In genomic region chr19:43526884-43527859, GRCh38 we compare ENCODE assay signal across 1 cellular context.
TF ChIP-seq lines count a peak whose summit lies in the region.

TSS of gene ETHE1 (minus strand) at chr19:43527201. CDS start at chr19:43527177, 24 bp downstream.

TF ChIP-seq in HepG2, 621 proteins besides CTCF, POLR2A, EP300 and RAD21 (continued from another document and continues in another):
- TF ChIP-seq BRCA1 (CRISPR knock-in tag; IDR thresholded peaks at IDR 0.05): no peak
- TF ChIP-seq PCBP2 (optimal IDR thresholded peaks at IDR 0.05; ENCODE audit: low read depth, low read length, poor library complexity, severe bottlenecking): no peak
- no peak for TF ChIP-seq NFIB (CRISPR knock-in tag; IDR thresholded peaks at IDR 0.05; ENCODE audit: borderline replicate concordance)
- TF ChIP-seq THYN1 (CRISPR knock-in tag; IDR thresholded peaks at IDR 0.05; ENCODE audit: borderline replicate concordance, low read depth): no peak
- TF ChIP-seq TCF12 (IDR thresholded peaks at IDR 0.05): no peak
- no peak for TF ChIP-seq TCF12 (CRISPR knock-in tag; IDR thresholded peaks at IDR 0.05)
- TF ChIP-seq FOSL1 (CRISPR knock-in tag; IDR thresholded peaks at IDR 0.05; ENCODE audit: borderline replicate concordance): no peak
- TF ChIP-seq MAF1 (CRISPR knock-in tag; IDR thresholded peaks at IDR 0.05; ENCODE audit: borderline replicate concordance): no peak
- peak; percentile 26; the same call in 1 of the 2 replicates for TF ChIP-seq SOX5 (CRISPR knock-in tag; IDR thresholded peaks at IDR 0.05; ENCODE audit: borderline replicate concordance)
- TF ChIP-seq SP2 (CRISPR knock-in tag; IDR thresholded peaks at IDR 0.05): no peak
- no peak for TF ChIP-seq MTF1 (CRISPR knock-in tag; IDR thresholded peaks at IDR 0.05)
- TF ChIP-seq GTF2F1 (IDR thresholded peaks at IDR 0.05; ENCODE audit: low read length): no peak
- no peak for TF ChIP-seq KDM6A (CRISPR knock-in tag; IDR thresholded peaks at IDR 0.05; ENCODE audit: low read depth)
- TF ChIP-seq DNMT1 (CRISPR knock-in tag; IDR thresholded peaks at IDR 0.05): no peak
- TF ChIP-seq ZNF672 (CRISPR knock-in tag; IDR thresholded peaks at IDR 0.05): no peak
- TF ChIP-seq STAT5B (CRISPR knock-in tag; IDR thresholded peaks at IDR 0.05): no peak
- TF ChIP-seq HMGXB3 (CRISPR knock-in tag; IDR thresholded peaks at IDR 0.05; ENCODE audit: borderline replicate concordance): no peak
- TF ChIP-seq ZNF12 (CRISPR knock-in tag; IDR thresholded peaks at IDR 0.05): no peak
- TF ChIP-seq DMAP1 (CRISPR knock-in tag; IDR thresholded peaks at IDR 0.05): no peak; the same call in 1 of the 2 replicates
- no peak for TF ChIP-seq HOXD1 (CRISPR knock-in tag; IDR thresholded peaks at IDR 0.05)
- TF ChIP-seq ZFP41 (CRISPR knock-in tag; IDR thresholded peaks at IDR 0.05; ENCODE audit: borderline replicate concordance): no peak
- TF ChIP-seq MAFF (IDR thresholded peaks at IDR 0.05; ENCODE audit: low read depth, low read length): no peak
- TF ChIP-seq, protein P1, sequence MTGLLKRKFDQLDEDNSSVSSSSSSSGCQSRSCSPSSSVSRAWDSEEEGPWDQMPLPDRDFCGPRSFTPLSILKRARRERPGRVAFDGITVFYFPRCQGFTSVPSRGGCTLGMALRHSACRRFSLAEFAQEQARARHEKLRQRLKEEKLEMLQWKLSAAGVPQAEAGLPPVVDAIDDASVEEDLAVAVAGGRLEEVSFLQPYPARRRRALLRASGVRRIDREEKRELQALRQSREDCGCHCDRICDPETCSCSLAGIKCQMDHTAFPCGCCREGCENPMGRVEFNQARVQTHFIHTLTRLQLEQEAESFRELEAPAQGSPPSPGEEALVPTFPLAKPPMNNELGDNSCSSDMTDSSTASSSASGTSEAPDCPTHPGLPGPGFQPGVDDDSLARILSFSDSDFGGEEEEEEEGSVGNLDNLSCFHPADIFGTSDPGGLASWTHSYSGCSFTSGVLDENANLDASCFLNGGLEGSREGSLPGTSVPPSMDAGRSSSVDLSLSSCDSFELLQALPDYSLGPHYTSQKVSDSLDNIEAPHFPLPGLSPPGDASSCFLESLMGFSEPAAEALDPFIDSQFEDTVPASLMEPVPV (CRISPR knock-in tag; IDR thresholded peaks at IDR 0.05): 0 out of 2 replicates have a peak, but pooled peaks have one; percentile 71
- no peak for TF ChIP-seq NFE2L2 (IDR thresholded peaks at IDR 0.05; ENCODE audit: low read length)
- TF ChIP-seq THAP11 (CRISPR knock-in tag; IDR thresholded peaks at IDR 0.05): peak; percentile 68
- no peak for TF ChIP-seq SRSF4 (IDR thresholded peaks at IDR 0.05; ENCODE audit: low read depth, low read length, poor library complexity, severe bottlenecking)
- TF ChIP-seq GATA4 (IDR thresholded peaks at IDR 0.05; ENCODE audit: borderline replicate concordance, low read depth): peak; percentile 67; the same call in 1 of the 2 replicates
- TF ChIP-seq CERS6 (CRISPR knock-in tag; IDR thresholded peaks at IDR 0.05): no peak
- no peak for TF ChIP-seq PBX3 (CRISPR knock-in tag; IDR thresholded peaks at IDR 0.05; ENCODE audit: borderline replicate concordance)
- no peak for TF ChIP-seq ZNF33A (CRISPR knock-in tag; IDR thresholded peaks at IDR 0.05; ENCODE audit: borderline replicate concordance)
- no peak for TF ChIP-seq PHF5A (CRISPR knock-in tag; IDR thresholded peaks at IDR 0.05; ENCODE audit: low read depth, unreplicated experiment)
- TF ChIP-seq ZNF280D (CRISPR knock-in tag; IDR thresholded peaks at IDR 0.05): no peak
- peak; percentile 97 for TF ChIP-seq ZSCAN22 (CRISPR knock-in tag; IDR thresholded peaks at IDR 0.05)
- TF ChIP-seq ZNF282 (IDR thresholded peaks at IDR 0.05; ENCODE audit: partially characterized antibody): no peak
- TF ChIP-seq ZNF263 (CRISPR knock-in tag; IDR thresholded peaks at IDR 0.05): no peak; the same call in 1 of the 2 replicates
- no peak for TF ChIP-seq ZFAT (CRISPR knock-in tag; conservative IDR thresholded peaks at IDR 0.05)
- no peak for TF ChIP-seq IRF2 (CRISPR knock-in tag; IDR thresholded peaks at IDR 0.05)
- TF ChIP-seq TBL1XR1 (IDR thresholded peaks at IDR 0.05; ENCODE audit: borderline replicate concordance, low read length, partially characterized antibody): no peak
- no peak for TF ChIP-seq ZNF180 (CRISPR knock-in tag; IDR thresholded peaks at IDR 0.05; ENCODE audit: borderline replicate concordance, low read depth)
- TF ChIP-seq ZNF496 (CRISPR knock-in tag; IDR thresholded peaks at IDR 0.05; ENCODE audit: insufficient replicate concordance): no peak
- TF ChIP-seq ZNF275 (CRISPR knock-in tag; IDR thresholded peaks at IDR 0.05; ENCODE audit: borderline replicate concordance): no peak
- peak; percentile 97 for TF ChIP-seq SP4 (CRISPR knock-in tag; IDR thresholded peaks at IDR 0.05)
- TF ChIP-seq ZNF333 (CRISPR knock-in tag; IDR thresholded peaks at IDR 0.05; ENCODE audit: borderline replicate concordance): no peak
- no peak for TF ChIP-seq TAF15 (IDR thresholded peaks at IDR 0.05; ENCODE audit: low read depth, low read length, poor library complexity, severe bottlenecking)
- TF ChIP-seq ZNF589 (CRISPR knock-in tag; conservative IDR thresholded peaks at IDR 0.05): no peak
- TF ChIP-seq, protein P2, sequence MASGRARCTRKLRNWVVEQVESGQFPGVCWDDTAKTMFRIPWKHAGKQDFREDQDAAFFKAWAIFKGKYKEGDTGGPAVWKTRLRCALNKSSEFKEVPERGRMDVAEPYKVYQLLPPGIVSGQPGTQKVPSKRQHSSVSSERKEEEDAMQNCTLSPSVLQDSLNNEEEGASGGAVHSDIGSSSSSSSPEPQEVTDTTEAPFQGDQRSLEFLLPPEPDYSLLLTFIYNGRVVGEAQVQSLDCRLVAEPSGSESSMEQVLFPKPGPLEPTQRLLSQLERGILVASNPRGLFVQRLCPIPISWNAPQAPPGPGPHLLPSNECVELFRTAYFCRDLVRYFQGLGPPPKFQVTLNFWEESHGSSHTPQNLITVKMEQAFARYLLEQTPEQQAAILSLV (CRISPR knock-in tag; IDR thresholded peaks at IDR 0.05; ENCODE audit: borderline replicate concordance): no peak; the same call in 1 of the 2 replicates
- TF ChIP-seq ZNF670 (CRISPR knock-in tag; IDR thresholded peaks at IDR 0.05; ENCODE audit: borderline replicate concordance): no peak
- no peak for TF ChIP-seq EZH2 (conservative IDR thresholded peaks at IDR 0.05; ENCODE audit: low read depth, low read length)
- 0 out of 2 replicates have a peak, but pooled peaks have one; percentile 58 for TF ChIP-seq GLI4 (CRISPR knock-in tag; IDR thresholded peaks at IDR 0.05; ENCODE audit: borderline replicate concordance)
- no peak for TF ChIP-seq HNRNPH1 (optimal IDR thresholded peaks at IDR 0.05; ENCODE audit: low read depth, low read length)
- peak; percentile 37; the same call in 1 of the 2 replicates for TF ChIP-seq ZBTB43 (CRISPR knock-in tag; conservative IDR thresholded peaks at IDR 0.05)
- TF ChIP-seq ZBTB42 (CRISPR knock-in tag; IDR thresholded peaks at IDR 0.05): no peak
- TF ChIP-seq IRX3 (CRISPR knock-in tag; IDR thresholded peaks at IDR 0.05; ENCODE audit: borderline replicate concordance, low read depth): peak; percentile 56; the same call in 1 of the 2 replicates
- no peak for TF ChIP-seq ZNF790 (CRISPR knock-in tag; IDR thresholded peaks at IDR 0.05; ENCODE audit: borderline replicate concordance)
- TF ChIP-seq ZNF777 (CRISPR knock-in tag; IDR thresholded peaks at IDR 0.05): no peak
- TF ChIP-seq, protein P3, sequence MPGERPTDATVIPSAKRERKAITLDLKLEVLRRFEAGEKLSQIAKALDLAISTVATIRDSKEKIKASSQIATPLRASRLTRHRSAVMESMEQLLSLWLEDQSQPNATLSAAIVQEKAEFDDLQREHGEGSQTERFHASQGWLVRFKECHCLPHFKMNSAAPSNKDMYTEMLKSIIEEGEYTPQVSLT (CRISPR knock-in tag; IDR thresholded peaks at IDR 0.05; ENCODE audit: borderline replicate concordance, low read depth): no peak
